In genomic region chr3:146160233-146160963, GRCh38 we compare ENCODE assay signal across 9 cellular contexts. TPM values are rescaled to one million over a fixed set of nuclear protein-coding genes. Genes with fewer than 3 reads are reported as not detected.
DNase-seq lines count a peak whose midpoint lies in the region; ATAC-seq, FAIRE-seq and TF ChIP-seq lines count a peak whose summit lies in the region.
"Had no signal": no experiment of that assay in that cellular context is flagged by ENCODE, and none has a peak within 500 bp of the region (broad histone marks: within the 10 kb centered on the region; RNA-seq: fewer than 3 reads in every experiment).

No MANE protein-coding gene starts in this region.

- H2AFZ ChIP-seq in astrocyte (ENCODE audit: low read depth, low read length) (peak overlapping the region; percentile 54), parathyroid adenoma (peak overlapping the region; percentile 87)

- H3K36me3 ChIP-seq in astrocyte (ENCODE audit: insufficient read depth, low read length) (no peaks in the 10 kb centered on the region), right atrium auricular region (no peaks in the 10 kb centered on the region), parathyroid adenoma (ENCODE audit: control insufficient read depth, insufficient read depth, low read length) (no peaks in the 10 kb centered on the region)
- H3K36me3 ChIP-seq: neutrophil had no signal

- no peaks in the 10 kb centered on the region for H3K36me3 Mint-ChIP-seq in astrocyte (ENCODE audit: low read depth, unreplicated experiment)

- H3K27me3 ChIP-seq in astrocyte (ENCODE audit: insufficient read depth, low read length) = no peaks in the 10 kb centered on the region
- no peaks in the 10 kb centered on the region for H3K27me3 ChIP-seq in right atrium auricular region
- no peaks in the 10 kb centered on the region for H3K27me3 ChIP-seq in parathyroid adenoma (ENCODE audit: control insufficient read depth, insufficient read depth, low read length)

- FAIRE-seq in astrocyte (lab: Jason Lieb, UNC) = peak; percentile 81

- H3K9me3 Mint-ChIP-seq in astrocyte (ENCODE audit: unreplicated experiment) = no peaks in the 10 kb centered on the region

- ATAC-seq in HG03039 (IDR thresholded peaks at IDR 0.05; ENCODE audit: unreplicated experiment) = peak; percentile 22

- H3K9ac ChIP-seq in astrocyte (ENCODE audit: low read length) (peak overlapping the region; percentile 93), parathyroid adenoma (peak overlapping the region; percentile 40)

- H3K4me2 ChIP-seq in astrocyte (ENCODE audit: low read length) = peak overlapping the region; percentile 94
- H3K4me2 ChIP-seq in parathyroid adenoma (ENCODE audit: low read length) = peak overlapping the region; percentile 70

- DNase-seq in SKM-1 treated with dmso at 0.1 percent for 144 hours (lab: John Stamatoyannopoulos, UW; ENCODE audit: unreplicated experiment) (peak; percentile 47), SKM-1 (lab: John Stamatoyannopoulos, UW; ENCODE audit: unreplicated experiment) (no peak), NCI-H748 treated with DMSO at 0.1 percent for 48 hours (lab: John Stamatoyannopoulos, UW) (peak; percentile 42), astrocyte (ENCODE audit: low read depth) (peak; percentile 81), right atrium auricular region (ENCODE audit: low spot score) (peak; percentile 88)
- no peak for DNase-seq in activated CD4-positive, CD25-positive, alpha-beta regulatory T cell treated with anti-CD3 and anti-CD28 coated beads, Interleukin-2, amount 50 U/mL, for 72 hours

- H3K4me1 ChIP-seq in astrocyte (ENCODE audit: insufficient read depth, low read length) = peaks cover 43% of the 10 kb centered on the region
- H3K4me1 ChIP-seq in right atrium auricular region = peaks cover 0 to 54% of the 10 kb centered on the region in 2 donors
- H3K4me1 ChIP-seq in parathyroid adenoma = peaks cover 18% of the 10 kb centered on the region

- H3K79me2 ChIP-seq in astrocyte (ENCODE audit: insufficient read depth, low read length) (peaks cover 68% of the 10 kb centered on the region), parathyroid adenoma (peaks cover 7% of the 10 kb centered on the region)

- H3K9me3 ChIP-seq in astrocyte (ENCODE audit: insufficient read depth, low read depth, low read length) (no peaks in the 10 kb centered on the region), right atrium auricular region (no peaks in the 10 kb centered on the region), parathyroid adenoma (ENCODE audit: control insufficient read depth, low read length) (no peaks in the 10 kb centered on the region)
- H3K9me3 ChIP-seq: neutrophil had no signal

- H3K4me3 Mint-ChIP-seq in astrocyte (ENCODE audit: unreplicated experiment) = peak overlapping the region; percentile 98

- no peaks in the 10 kb centered on the region for H3K27me3 Mint-ChIP-seq in astrocyte (ENCODE audit: low read depth, unreplicated experiment)

- peaks cover 47% of the 10 kb centered on the region for H4K20me1 ChIP-seq in astrocyte (ENCODE audit: insufficient read depth, low read length)

- H3K4me3 ChIP-seq in astrocyte (ENCODE audit: insufficient read depth, low read depth, low read length) (peak overlapping the region; percentile 98), right atrium auricular region (peak overlapping the region; percentile 58 to 81), parathyroid adenoma (ENCODE audit: low read depth, low read length) (peak overlapping the region; percentile 78)

- peak overlapping the region; percentile 94 for H3K27ac Mint-ChIP-seq in astrocyte (ENCODE audit: unreplicated experiment)

- peaks cover 30% of the 10 kb centered on the region for H3K4me1 Mint-ChIP-seq in astrocyte (ENCODE audit: low read depth, unreplicated experiment)

- peak; percentile 46 for TF ChIP-seq CTCF in astrocyte (IDR thresholded peaks at IDR 0.05; ENCODE audit: insufficient read depth, low read depth, low read length)
- TF ChIP-seq CTCF in right atrium auricular region (IDR thresholded peaks at IDR 0.05) = peak in 1 of 2 donors; percentile 60
- peak; percentile 66 for TF ChIP-seq CTCF in parathyroid adenoma (IDR thresholded peaks at IDR 0.05)

- peak overlapping the region; percentile 87 for H3K27ac ChIP-seq in astrocyte (ENCODE audit: low read depth, low read length)
- peak overlapping the region; percentile 91 to 96 for H3K27ac ChIP-seq in right atrium auricular region
- peak overlapping the region; percentile 92 for H3K27ac ChIP-seq in parathyroid adenoma
- H3K27ac ChIP-seq: neutrophil had no signal

RNA-seq across cellular contexts. Expression of gene PLOD2, which starts 0.6 kb away (rescaled TPM):
- total RNA-seq in astrocyte (117 and 151 TPM in 2 replicates), right atrium auricular region (10 to 100 TPM; 18.2 to 30.5 TPM)

Comparison
In these comparisons a context has a peak if more than half of its experiments do, and no peak if none do; other contexts are left out.
1. DNase-seq: peak in SKM-1 treated with dmso at 0.1 percent for 144 hours (single experiment), NCI-H748 treated with DMSO at 0.1 percent for 48 hours (single experiment), astrocyte (single experiment) and right atrium auricular region (single experiment); none in SKM-1 (single experiment) and activated CD4-positive, CD25-positive, alpha-beta regulatory T cell treated with anti-CD3 and anti-CD28 coated beads, Interleukin-2, amount 50 U/mL, for 72 hours (single experiment).
2. Peak in every context shown above with its lines, with median percentiles within 50 percentile points of each other: H3K27ac ChIP-seq and H3K4me3 ChIP-seq.